ENCODE assay signal across 20 cellular contexts in the genomic region with DNA sequence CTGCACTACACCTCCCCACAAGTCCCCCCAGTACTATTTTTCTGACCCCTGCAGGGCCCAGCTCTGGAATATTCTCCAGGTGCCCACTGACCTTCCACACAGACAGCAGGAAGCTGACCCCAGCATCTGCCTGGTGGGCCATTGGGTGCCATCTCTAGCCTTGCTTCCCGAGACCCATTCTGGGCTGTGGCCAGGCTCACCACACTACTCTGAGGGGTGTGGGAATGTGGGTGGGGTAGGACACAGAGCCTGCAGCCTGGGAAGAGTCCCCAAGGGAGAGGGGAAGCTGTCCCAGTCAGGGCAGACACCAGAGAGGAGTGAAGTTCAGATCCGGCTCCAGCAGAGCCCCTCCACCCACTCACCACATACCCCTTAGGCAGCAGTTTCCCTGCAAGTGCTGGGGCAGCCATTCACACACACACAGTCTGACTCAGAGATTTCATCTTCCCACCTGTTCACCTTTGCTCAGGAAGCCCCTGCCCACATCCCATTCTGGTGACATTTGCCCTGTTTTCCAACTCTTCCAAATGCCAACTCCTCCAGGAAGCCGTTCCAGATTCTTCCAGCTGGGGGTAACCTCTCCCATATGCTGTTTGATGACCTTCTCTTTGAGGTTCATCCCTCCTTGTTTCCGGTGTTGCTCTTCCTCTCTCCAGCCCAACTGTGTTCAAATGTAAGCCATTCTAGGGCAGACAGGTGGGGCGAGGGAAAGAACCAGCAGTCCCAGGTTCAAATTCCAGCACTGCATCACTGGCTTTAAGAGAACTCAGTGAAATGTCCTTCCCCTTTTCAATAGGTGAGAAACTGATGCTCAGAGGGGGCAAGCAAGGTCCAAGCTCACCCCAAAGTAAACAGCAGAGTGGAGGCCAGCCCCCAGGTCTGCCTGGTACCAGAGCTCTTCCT. TPM values are rescaled to one million over a fixed set of nuclear protein-coding genes. Genes with fewer than 3 reads are reported as not detected.
A peak's percentile ranks its signal among the peaks of the same experiment; 100 is the strongest.
DNase-seq lines count a peak whose midpoint lies in the region; ATAC-seq and TF ChIP-seq lines count a peak whose summit lies in the region.
"Had no signal": no experiment of that assay in that cellular context is flagged by ENCODE, and none has a peak within 500 bp of the region (broad histone marks: within the 10 kb centered on the region; RNA-seq: fewer than 3 reads in every experiment).

No MANE protein-coding gene starts in this region.

- POLR2A ChIA-PET in Caco-2 (lab: Charles Lee) = no interaction called here

- no peaks in the 10 kb centered on the region for H3K9me3 Mint-ChIP-seq in Caco-2 (ENCODE audit: unreplicated experiment)
- H3K9me3 Mint-ChIP-seq: activated naive CD4-positive, alpha-beta T cell treated with anti-CD3 and anti-CD28 coated beads, Interleukin-2, amount 50 U/mL, for 24 hours; brain; neural crest cell; stimulated activated memory B cell treated with anti-CD40 and anti-IgM and Interleukin-4, amounts not matched to agents 10 μg/mL and 1 μg/mL and 100 μg/mL, for 72 hours had no signal

- no peak for ATAC-seq in GM21528 (IDR thresholded peaks at IDR 0.05; ENCODE audit: low FRiP score, unreplicated experiment)
- ATAC-seq: GM12878; Panc1; stimulated activated memory B cell treated with anti-CD40 and anti-IgM and Interleukin-4, amounts not matched to agents 10 μg/mL and 1 μg/mL and 100 μg/mL, for 72 hours had no signal

- H3K27ac ChIP-seq in mucosa of rectum (ENCODE audit: low read depth in 2 of 2, low read length in 2 of 2) (peak overlapping the region; percentile 86 to 89), stomach smooth muscle (ENCODE audit: low read length) (no peak overlapping the region)
- H3K27ac ChIP-seq: KMS-11 had no signal

- no peaks in the 10 kb centered on the region for H3K36me3 ChIP-seq in Caco-2 (ENCODE audit: control insufficient read depth, insufficient read depth, low read length)
- no peaks in the 10 kb centered on the region for H3K36me3 ChIP-seq in mucosa of rectum (ENCODE audit: control insufficient read depth in 2 of 2, insufficient read depth in 2 of 2, low read length in 2 of 2)
- H3K36me3 ChIP-seq in stomach smooth muscle (ENCODE audit: control insufficient read depth in 2 of 2, insufficient read depth in 2 of 2, low read length in 2 of 2) = no peaks in the 10 kb centered on the region

- no peak for TF ChIP-seq CTCF in Caco-2 (IDR thresholded peaks at IDR 0.05; ENCODE audit: insufficient read depth in 1 of 2, low read depth in 1 of 2, low read length in 1 of 2, severe bottlenecking in 1 of 2, unreplicated experiment in 1 of 2)

- H3K4me1 ChIP-seq in Caco-2 (peaks cover 97% of the 10 kb centered on the region), mucosa of rectum (ENCODE audit: control insufficient read depth in 2 of 2, insufficient read depth in 2 of 2, low read length in 2 of 2) (peaks cover 63 to 74% of the 10 kb centered on the region in 2 donors), stomach smooth muscle (ENCODE audit: control insufficient read depth, insufficient read depth, low read length) (peaks cover 10% of the 10 kb centered on the region)

- no peak overlapping the region for H3K4me3 Mint-ChIP-seq in Caco-2 (ENCODE audit: unreplicated experiment)
- H3K4me3 Mint-ChIP-seq: activated naive CD4-positive, alpha-beta T cell treated with anti-CD3 and anti-CD28 coated beads, Interleukin-2, amount 50 U/mL, for 24 hours; neural crest cell; stimulated activated memory B cell treated with anti-CD40 and anti-IgM and Interleukin-4, amounts not matched to agents 10 μg/mL and 1 μg/mL and 100 μg/mL, for 72 hours had no signal

- intact Hi-C loops in Caco-2 (cut with micrococcal nuclease; ENCODE audit: unreplicated experiment) = no loop called here

- peak overlapping the region; percentile 5 for H3K27ac Mint-ChIP-seq in Caco-2 (ENCODE audit: unreplicated experiment)
- H3K27ac Mint-ChIP-seq: activated naive CD4-positive, alpha-beta T cell treated with anti-CD3 and anti-CD28 coated beads, Interleukin-2, amount 50 U/mL, for 24 hours; stimulated activated memory B cell treated with anti-CD40 and anti-IgM and Interleukin-4, amounts not matched to agents 10 μg/mL and 1 μg/mL and 100 μg/mL, for 72 hours had no signal

- H3K27me3 ChIP-seq in Caco-2 (replicated peaks; ENCODE audit: control insufficient read depth, insufficient read depth, low read length) = no peaks in the 10 kb centered on the region
- H3K27me3 ChIP-seq in mucosa of rectum (ENCODE audit: control insufficient read depth in 2 of 2, insufficient read depth in 2 of 2, low read length in 2 of 2) = no peaks in the 10 kb centered on the region
- peaks cover 2 to 8% of the 10 kb centered on the region in 2 donors for H3K27me3 ChIP-seq in stomach smooth muscle (ENCODE audit: control insufficient read depth in 1 of 2, insufficient read depth in 2 of 2, low read length in 2 of 2)

- H3K9me3 ChIP-seq in Caco-2 = peaks cover 7% of the 10 kb centered on the region; the same call in 1 of the 2 replicates
- no peaks in the 10 kb centered on the region for H3K9me3 ChIP-seq in mucosa of rectum (ENCODE audit: control insufficient read depth in 2 of 2, low read length in 2 of 2)
- H3K9me3 ChIP-seq in stomach smooth muscle (ENCODE audit: control insufficient read depth in 2 of 2, low read length in 2 of 2) = no peaks in the 10 kb centered on the region

- H3K4me1 Mint-ChIP-seq in Caco-2 (ENCODE audit: low read depth, unreplicated experiment) = peaks cover 62% of the 10 kb centered on the region
- H3K4me1 Mint-ChIP-seq: activated naive CD4-positive, alpha-beta T cell treated with anti-CD3 and anti-CD28 coated beads, Interleukin-2, amount 50 U/mL, for 24 hours; brain; stimulated activated memory B cell treated with anti-CD40 and anti-IgM and Interleukin-4, amounts not matched to agents 10 μg/mL and 1 μg/mL and 100 μg/mL, for 72 hours had no signal

- CTCF ChIA-PET in Caco-2 (lab: Charles Lee) = interaction anchor here (0.9 to 7.1 kb wide), 5 partner anchors 12 to 61 kb away, joined by 3 to 101 read pairs (median 4); no protein-coding TSS in a partner anchor

- peak overlapping the region; percentile 67 to 78 for H3K9ac ChIP-seq in mucosa of rectum (ENCODE audit: low read depth in 1 of 2, low read length in 2 of 2)
- peak overlapping the region in 1 of 2 donors; percentile 15 for H3K9ac ChIP-seq in stomach smooth muscle (ENCODE audit: low read length in 2 of 2)
- H3K9ac ChIP-seq: KMS-11 had no signal

- H3K36me3 Mint-ChIP-seq in Caco-2 (ENCODE audit: insufficient read depth, unreplicated experiment) = peaks cover 18% of the 10 kb centered on the region
- H3K36me3 Mint-ChIP-seq: activated naive CD4-positive, alpha-beta T cell treated with anti-CD3 and anti-CD28 coated beads, Interleukin-2, amount 50 U/mL, for 24 hours; brain; stimulated activated memory B cell treated with anti-CD40 and anti-IgM and Interleukin-4, amounts not matched to agents 10 μg/mL and 1 μg/mL and 100 μg/mL, for 72 hours had no signal

- no TSS peak for BruUV-seq in Caco-2 (replicated peaks; lab: Mats Ljungman, UMichigan)

- DNase-seq in Caco-2 (no peak), dermis microvascular lymphatic vessel endothelial cell (ENCODE audit: low read depth in 2 of 2) (peak; percentile 39 to 81), NCI-H2196 (lab: John Stamatoyannopoulos, UW; ENCODE audit: unreplicated experiment) (no peak), NCI-H1048 (lab: John Stamatoyannopoulos, UW) (no peak)
- DNase-seq in stimulated activated CD4-positive, alpha-beta T cell treated with anti-CD3 and anti-CD28 coated beads, Interleukin-2, amount 100 ng/mL, for 24 hours = no peak
- DNase-seq: activated CD4-positive, alpha-beta T cell treated with anti-CD3 and anti-CD28 coated beads, Interleukin-2, amount 50 U/mL, for 4 hours; Calu3; NCI-H1105; NCI-H748 treated with DMSO at 0.1 percent for 48 hours had no signal

- no peak overlapping the region for H3K4me3 ChIP-seq in Caco-2 (ENCODE audit: low read depth, low read length)
- peak overlapping the region; percentile 60 to 68 for H3K4me3 ChIP-seq in mucosa of rectum (ENCODE audit: low read length in 2 of 2)
- H3K4me3 ChIP-seq in stomach smooth muscle (ENCODE audit: low read length in 2 of 2) = peak overlapping the region; percentile 47 to 65
- H3K4me3 ChIP-seq: GM12878 had no signal

- H3K27me3 Mint-ChIP-seq in Caco-2 (ENCODE audit: insufficient read depth, unreplicated experiment) = no peaks in the 10 kb centered on the region
- H3K27me3 Mint-ChIP-seq: activated naive CD4-positive, alpha-beta T cell treated with anti-CD3 and anti-CD28 coated beads, Interleukin-2, amount 50 U/mL, for 24 hours had no signal

RNA-seq across cellular contexts. Expression of a gene that starts 2.0 kb away (rescaled TPM):
- total RNA-seq in Caco-2 (2022) = 231 and 277 TPM in 2 replicates
- 5.0 and 8.2 TPM in 2 replicates for total RNA-seq in dermis microvascular lymphatic vessel endothelial cell
- total RNA-seq: neural crest cell had no signal

RNA-seq across cellular contexts. Expression of a gene that starts 56.2 kb away (rescaled TPM):
- total RNA-seq in Caco-2 (2022) (not detected in 2 replicates), dermis microvascular lymphatic vessel endothelial cell (not detected in 2 replicates)
- total RNA-seq: Calu3, GM12878, lung microvascular endothelial cell, neural crest cell had no signal

Comparison
In these comparisons a context has a peak if more than half of its experiments do, and no peak if none do; other contexts are left out.
1. DNase-seq: peak in dermis microvascular lymphatic vessel endothelial cell (2 of 2); none in Caco-2 (0 of 2), NCI-H2196 (single experiment), stimulated activated CD4-positive, alpha-beta T cell treated with anti-CD3 and anti-CD28 coated beads, Interleukin-2, amount 100 ng/mL, for 24 hours (0 of 2) and NCI-H1048 (single experiment).
2. RNA of a gene that starts 2.0 kb away (total RNA-seq): 231 to 277 TPM in Caco-2; 5.0 to 8.2 TPM in dermis microvascular lymphatic vessel endothelial cell; every median in the first group is over 10 times any median in the second.